Comparison of ENCODE assay signal across 18 cellular contexts in genomic region chr7:22333680-22334141, GRCh38. TPM values are rescaled to one million over a fixed set of nuclear protein-coding genes. Genes with fewer than 3 reads are reported as not detected.
DNase-seq lines count a peak whose midpoint lies in the region; ATAC-seq and TF ChIP-seq lines count a peak whose summit lies in the region.
"Had no signal": no experiment of that assay in that cellular context is flagged by ENCODE, and none has a peak within 500 bp of the region (broad histone marks: within the 10 kb centered on the region; RNA-seq: fewer than 3 reads in every experiment).

No MANE protein-coding gene starts in this region.

- peak; percentile 70 for ATAC-seq in body of pancreas
- ATAC-seq: stimulated activated naive B cell treated with anti-CD40 and anti-IgM and Interleukin-4, amounts not matched to agents 10 μg/mL and 1 μg/mL and 100 μg/mL, for 72 hours; T-helper 17 cell had no signal

- H3K27ac Mint-ChIP-seq in nephron progenitor cell: peak overlapping the region; percentile 59
- H3K27ac Mint-ChIP-seq: activated naive CD4-positive, alpha-beta T cell treated with anti-CD3 and anti-CD28 coated beads, Interleukin-2, amount 50 U/mL, for 24 hours; stimulated activated naive B cell treated with anti-CD40 and anti-IgM and Interleukin-4, amounts not matched to agents 10 μg/mL and 1 μg/mL and 100 μg/mL, for 72 hours; T-helper 17 cell had no signal

- 31 to 40% methylated on average over 13 to 15 of the region's 15 CpGs for WGBS in body of pancreas, 2 donors

- intact Hi-C loops in body of pancreas (cut with DNase I): no loop called here

- peaks cover 72% of the 10 kb centered on the region for H3K4me1 ChIP-seq in body of pancreas

- peaks cover 37% of the 10 kb centered on the region for H3K4me1 Mint-ChIP-seq in nephron progenitor cell
- H3K4me1 Mint-ChIP-seq: activated naive CD4-positive, alpha-beta T cell treated with anti-CD3 and anti-CD28 coated beads, Interleukin-2, amount 50 U/mL, for 24 hours; CD14-positive monocyte had no signal

- no peak overlapping the region for H3K4me3 Mint-ChIP-seq in nephron progenitor cell
- H3K4me3 Mint-ChIP-seq: activated naive CD4-positive, alpha-beta T cell treated with anti-CD3 and anti-CD28 coated beads, Interleukin-2, amount 50 U/mL, for 24 hours; CD14-positive monocyte; stimulated activated naive B cell treated with anti-CD40 and anti-IgM and Interleukin-4, amounts not matched to agents 10 μg/mL and 1 μg/mL and 100 μg/mL, for 72 hours; T-helper 17 cell had no signal

- H3K27ac ChIP-seq in body of pancreas: peak overlapping the region; percentile 73 to 87 (median 78)
- H3K27ac ChIP-seq: cardiac muscle cell had no signal

- DNase-seq in NCI-H1417 (lab: John Stamatoyannopoulos, UW): peak; percentile 23 to 81 (median 70)
- DNase-seq in NCI-H1417 treated with DMSO at 0.1 percent for 48 hours (lab: John Stamatoyannopoulos, UW): no peak
- peak; percentile 53 for DNase-seq in NCI-H2171 treated with DMSO at 0.1 percent for 48 hours (lab: John Stamatoyannopoulos, UW)
- peak; percentile 45 to 71 (median 60) for DNase-seq in body of pancreas
- no peak for DNase-seq in nephron progenitor cell
- DNase-seq in HK-2 (ENCODE audit: unreplicated experiment): no peak
- no peak for DNase-seq in midbrain (lab: John Stamatoyannopoulos, UW)
- DNase-seq in NCI-H524 (lab: John Stamatoyannopoulos, UW): no peak
- DNase-seq: activated CD4-positive, CD25-positive, alpha-beta regulatory T cell treated with anti-CD3 and anti-CD28 coated beads, Interleukin-2, amount 50 U/mL, for 72 hours; IMR-90; NCI-H1436 treated with DMSO at 0.1 percent for 48 hours; occipital lobe; RPMI8226; stimulated activated naive B cell treated with anti-CD40 and anti-IgM and Interleukin-4, amounts not matched to agents 10 μg/mL and 1 μg/mL and 100 μg/mL, for 72 hours; T-helper 17 cell had no signal

- peaks cover 5% of the 10 kb centered on the region for H3K27me3 Mint-ChIP-seq in nephron progenitor cell (ENCODE audit: low read depth, poor library complexity)
- H3K27me3 Mint-ChIP-seq: stimulated activated naive B cell treated with anti-CD40 and anti-IgM and Interleukin-4, amounts not matched to agents 10 μg/mL and 1 μg/mL and 100 μg/mL, for 72 hours had no signal

- H3K27me3 ChIP-seq in body of pancreas: no peaks in the 10 kb centered on the region
- H3K27me3 ChIP-seq: cardiac muscle cell had no signal

- TF ChIP-seq POLR2A in body of pancreas (IDR thresholded peaks at IDR 0.05): peak in 2 of 3 donors; percentile 29 to 38

- no peaks in the 10 kb centered on the region for H3K9me3 Mint-ChIP-seq in nephron progenitor cell
- H3K9me3 Mint-ChIP-seq: activated naive CD4-positive, alpha-beta T cell treated with anti-CD3 and anti-CD28 coated beads, Interleukin-2, amount 50 U/mL, for 24 hours; stimulated activated naive B cell treated with anti-CD40 and anti-IgM and Interleukin-4, amounts not matched to agents 10 μg/mL and 1 μg/mL and 100 μg/mL, for 72 hours had no signal

- H3K36me3 ChIP-seq in body of pancreas (replicated peaks in 1 of 2; ENCODE audit: insufficient read depth in 1 of 2, low read depth in 2 of 2): no peaks in the 10 kb centered on the region
- H3K36me3 ChIP-seq: cardiac muscle cell had no signal

- no peaks in the 10 kb centered on the region for H3K9me3 ChIP-seq in body of pancreas

- TF ChIP-seq CTCF in body of pancreas (IDR thresholded peaks at IDR 0.05) (no peak), nephron progenitor cell (IDR thresholded peaks at IDR 0.05) (no peak)

- H3K36me3 Mint-ChIP-seq in nephron progenitor cell (ENCODE audit: low read depth): no peaks in the 10 kb centered on the region
- H3K36me3 Mint-ChIP-seq: activated naive CD4-positive, alpha-beta T cell treated with anti-CD3 and anti-CD28 coated beads, Interleukin-2, amount 50 U/mL, for 24 hours; CD14-positive monocyte; stimulated activated naive B cell treated with anti-CD40 and anti-IgM and Interleukin-4, amounts not matched to agents 10 μg/mL and 1 μg/mL and 100 μg/mL, for 72 hours had no signal

- H3K4me3 ChIP-seq in body of pancreas: no peak overlapping the region
- H3K4me3 ChIP-seq: cardiac muscle cell had no signal

RNA-seq across cellular contexts. Expression of gene RAPGEF5, which starts 23.2 kb away (rescaled TPM):
- 100 to 1,000 TPM in 1 of 2 donors, 10 to 100 TPM in 1; 68.0 to 151 TPM for total RNA-seq in body of pancreas

Comparison
In these comparisons a context has a peak if more than half of its experiments do, and no peak if none do; other contexts are left out.
1. DNase-seq: peak in NCI-H1417 (3 of 3), NCI-H2171 treated with DMSO at 0.1 percent for 48 hours (single experiment) and body of pancreas (4 of 4); none in NCI-H1417 treated with DMSO at 0.1 percent for 48 hours (single experiment), nephron progenitor cell (single experiment), HK-2 (single experiment), midbrain (single experiment) and NCI-H524 (0 of 2).